6 cellular contexts compared by ENCODE assay signal in genomic region chr15:24302001-24302400, GRCh38.
DNase-seq lines count a peak whose midpoint lies in the region; ATAC-seq, FAIRE-seq and TF ChIP-seq lines count a peak whose summit lies in the region.
"Not testable (repeated sequence)": the region's sequence is repeated elsewhere in the genome, so short reads cannot be mapped to it uniquely, and the experiment has no call there.

No MANE protein-coding gene starts in this region.

- CTCF ChIA-PET in GM12878 (lab: Yijun Ruan, JAX), result not testable (repeated sequence)

- FAIRE-seq in GM12878 (lab: Jason Lieb, UNC), result peak; percentile 27

- intact Hi-C loops in GM12878 (cut with micrococcal nuclease; ENCODE audit: unreplicated experiment); colonic mucosa (cut with DNase I); left colon (cut with DNase I, micrococcal nuclease): not testable (repeated sequence)

- TF ChIP-seq RAD21 in GM12878 (IDR thresholded peaks at IDR 0.05; ENCODE audit: insufficient read depth, low read depth, low read length), result not testable (repeated sequence)

- peak; percentile 11 for DNase-seq in HT1080 (ENCODE audit: low read depth)
- DNase-seq in GM12878 (ENCODE audit: low read depth, low spot score); left colon: not testable (repeated sequence)
- peak; percentile 20 for DNase-seq in colonic mucosa
- peak; percentile 36 for DNase-seq in epithelial cell of esophagus (ENCODE audit: low read depth)
- DNase-seq in foreskin keratinocyte, result peak; percentile 1 to 17

- in situ Hi-C loops in GM12878 (cut with MboI), result not testable (repeated sequence)

- not testable (repeated sequence) for H3K27ac ChIP-seq in GM12878 (ENCODE audit: control insufficient read depth, insufficient read depth); colonic mucosa; foreskin keratinocyte

- H3K27me3 ChIP-seq in GM12878 (replicated peaks in 1 of 2; ENCODE audit: control insufficient read depth in 2 of 2, insufficient read depth in 2 of 2, low read length in 1 of 2); colonic mucosa; foreskin keratinocyte: not testable (repeated sequence)

- POLR2A ChIA-PET in GM12878 (lab: Charles Lee), result not testable (repeated sequence)

- not testable (repeated sequence) for H3K4me1 ChIP-seq in GM12878 (ENCODE audit: control insufficient read depth, insufficient read depth, low read length); colonic mucosa; foreskin keratinocyte

- not testable (repeated sequence) for H4K20me1 ChIP-seq in GM12878 (ENCODE audit: control insufficient read depth, insufficient read depth)

- TF ChIP-seq CTCF in GM12878 (IDR thresholded peaks at IDR 0.05 in 2 of 3, conservative IDR thresholded peaks at IDR 0.05 in 1 of 3; ENCODE audit: control insufficient read depth in 2 of 3, extremely low read depth in 1 of 3, insufficient read depth in 1 of 3, low read depth in 3 of 3, low read length in 3 of 3); colonic mucosa (IDR thresholded peaks at IDR 0.05); epithelial cell of esophagus (IDR thresholded peaks at IDR 0.05; ENCODE audit: insufficient read depth, low read depth, low read length, missing control alignments); foreskin keratinocyte (conservative IDR thresholded peaks at IDR 0.05): not testable (repeated sequence)

- not testable (repeated sequence) for H3K9me3 ChIP-seq in GM12878 (replicated peaks; ENCODE audit: control insufficient read depth, insufficient read depth, low read length); colonic mucosa

- not testable (repeated sequence) for TF ChIP-seq EP300 in GM12878 (IDR thresholded peaks at IDR 0.05; ENCODE audit: borderline replicate concordance in 1 of 2, control insufficient read depth in 1 of 2, low read depth in 2 of 2, low read length in 2 of 2)

- BruUV-seq in GM12878 (replicated peaks; lab: Mats Ljungman, UMichigan), result not testable (repeated sequence)

- 9% methylated on average over 1 of the region's 1 CpG for WGBS in GM12878 (ENCODE audit: insufficient coverage, insufficient replicate concordance, low lambda C conversion rate, missing lambda C conversion rate)

- not testable (repeated sequence) for TF ChIP-seq POLR2A in GM12878 (IDR thresholded peaks at IDR 0.05; ENCODE audit: low read depth, low read length)

- not testable (repeated sequence) for ATAC-seq in GM12878
- ATAC-seq in foreskin keratinocyte, result peak; percentile 21
- ATAC-seq in left colon, result peak; percentile 79

- not testable (repeated sequence) for H3K4me2 ChIP-seq in GM12878 (ENCODE audit: control insufficient read depth, insufficient read depth)

- not testable (repeated sequence) for H3K79me2 ChIP-seq in GM12878 (ENCODE audit: control insufficient read depth, insufficient read depth, low read length)

- not testable (repeated sequence) for H3K9ac ChIP-seq in GM12878 (ENCODE audit: control insufficient read depth, insufficient read depth, low read length); colonic mucosa (ENCODE audit: low read depth in 2 of 2, low read length in 2 of 2)

- RAD21 ChIA-PET in GM12878 (lab: Charles Lee; ENCODE audit: unreplicated experiment), result not testable (repeated sequence)

- not testable (repeated sequence) for H2AFZ ChIP-seq in GM12878 (ENCODE audit: control insufficient read depth, low read depth, low read length)

- not testable (repeated sequence) for H3K4me3 ChIP-seq in GM12878; colonic mucosa; epithelial cell of esophagus (ENCODE audit: low read length)

- H3K36me3 ChIP-seq in GM12878 (ENCODE audit: control insufficient read depth in 2 of 2, insufficient read depth in 2 of 2, low read length in 1 of 2); colonic mucosa: not testable (repeated sequence)

- SMC1A ChIA-PET in GM12878 (lab: Charles Lee; ENCODE audit: uncharacterized antibody, unreplicated experiment), result not testable (repeated sequence)
